In the genomic region with DNA sequence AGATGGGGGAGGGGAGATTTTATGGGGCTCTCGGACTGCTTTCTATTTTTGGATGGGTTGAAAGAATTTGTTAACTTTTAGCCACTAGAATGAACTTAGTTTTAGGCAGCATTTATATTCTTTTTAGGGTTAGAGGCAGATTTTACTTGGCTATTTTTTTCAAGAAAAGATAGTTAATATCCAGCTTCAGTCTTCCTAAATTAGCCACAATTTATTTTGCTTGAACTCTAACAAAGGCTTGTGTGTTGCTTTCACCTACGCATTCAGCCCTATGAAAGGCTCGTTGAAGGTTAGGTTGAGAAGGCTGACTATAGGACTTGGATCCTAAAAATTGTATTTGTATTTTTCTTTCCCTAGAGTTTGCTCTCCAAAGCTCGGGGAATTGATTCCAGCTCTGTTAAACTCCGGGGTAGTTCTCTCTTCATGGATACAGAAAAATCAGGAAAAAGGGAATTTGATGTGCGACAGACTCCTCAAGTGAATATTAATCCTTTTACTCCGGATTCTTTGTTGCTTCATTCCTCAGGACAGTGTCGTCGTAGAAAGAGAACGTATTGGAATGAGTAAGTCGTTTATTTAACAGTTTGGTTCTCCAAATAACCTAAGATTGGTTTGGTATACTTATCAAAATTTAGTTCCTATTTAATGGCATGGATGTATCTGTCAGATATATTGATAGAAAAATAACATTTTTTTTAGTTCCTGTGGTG, we compare ENCODE assay signal across 8 cellular contexts. TPM values are rescaled to one million over a fixed set of nuclear protein-coding genes. Genes with fewer than 3 reads are reported as not detected.
A peak's percentile ranks its signal among the peaks of the same experiment; 100 is the strongest.
DNase-seq lines count a peak whose midpoint lies in the region; ATAC-seq, FAIRE-seq and TF ChIP-seq lines count a peak whose summit lies in the region.

No MANE protein-coding gene starts in this region.

- BruUV-seq in GM12878 (replicated peaks; lab: Mats Ljungman, UMichigan): no TSS peak

- SMC1A ChIA-PET in GM12878 (lab: Charles Lee; ENCODE audit: uncharacterized antibody, unreplicated experiment): interaction anchor here (0.6 to 3.8 kb wide), 18 partner anchors 9 to 173 kb away, joined by 3 to 64 read pairs (median 5); no protein-coding TSS in a partner anchor

- H3K27me3 Mint-ChIP-seq in HFFc6 (ENCODE audit: insufficient read depth): peaks cover 19% of the 10 kb centered on the region

- peak overlapping the region; percentile 83 for H3K4me2 ChIP-seq in A549
- peak overlapping the region; percentile 41 for H3K4me2 ChIP-seq in GM12878 (ENCODE audit: control insufficient read depth, insufficient read depth)
- peak overlapping the region; percentile 59 for H3K4me2 ChIP-seq in mesenchymal stem cell (ENCODE audit: low read length, poor library complexity, severe bottlenecking)

- in situ Hi-C loops in GM12878 (cut with MboI): no loop called here
- in situ Hi-C loops in KBM-7 (cut with MboI; ENCODE audit: low pct_unique_long_range_greater_than_20kb, low sequenced_read_pairs): no loop called here

- peaks cover 64% of the 10 kb centered on the region for H3K79me2 ChIP-seq in GM12878 (ENCODE audit: control insufficient read depth, insufficient read depth, low read length)

- no peak overlapping the region for H3K4ac ChIP-seq in mesenchymal stem cell (ENCODE audit: low read depth in 1 of 2, low read length in 2 of 2)

- TF ChIP-seq POLR2A in A549 (IDR thresholded peaks at IDR 0.05; ENCODE audit: low read length): no peak
- TF ChIP-seq POLR2A in GM12878 (IDR thresholded peaks at IDR 0.05; ENCODE audit: low read depth, low read length): no peak

- peak overlapping the region; percentile 89 for H3K4me3 ChIP-seq in A549
- H3K4me3 ChIP-seq in GM12878: peak overlapping the region; percentile 90
- peak overlapping the region in 1 of 2 experiments; percentile 84 for H3K4me3 ChIP-seq in mesenchymal stem cell (ENCODE audit: insufficient read depth in 1 of 2, low read depth in 1 of 2, low read length in 2 of 2)

- H3K4me1 ChIP-seq in A549: peaks cover 38% of the 10 kb centered on the region
- no peaks in the 10 kb centered on the region for H3K4me1 ChIP-seq in GM12878 (ENCODE audit: control insufficient read depth, insufficient read depth, low read length)
- H3K4me1 ChIP-seq in mesenchymal stem cell (ENCODE audit: control insufficient read depth, insufficient read depth, low read depth, low read length): peaks cover 7% of the 10 kb centered on the region

- RAD21 ChIA-PET in GM12878 (lab: Charles Lee; ENCODE audit: unreplicated experiment): interaction anchor here (0.7 to 4.0 kb wide), 14 partner anchors 10 to 727 kb away, joined by 3 to 46 read pairs (median 7); partner anchors contain the start of genes SWAP70 and ZNF143

- H2BK12ac ChIP-seq in mesenchymal stem cell (ENCODE audit: low read length in 2 of 2): no peak overlapping the region

- POLR2A ChIA-PET in A549 (lab: Yijun Ruan, JAX): interaction anchor here (0.7 to 3.7 kb wide), 6 partner anchors 10 to 729 kb away, joined by 3 to 33 read pairs (median 4); partner anchors contain the start of genes ADM and ZNF143
- POLR2A ChIA-PET in GM12878 (lab: Charles Lee): interaction anchor here (0.5 to 4.0 kb wide), 12 partner anchors 9 to 191 kb away, joined by 3 to 19 read pairs (median 6); partner anchors contain the start of gene IPO7

- no peak overlapping the region for H4K91ac ChIP-seq in mesenchymal stem cell (ENCODE audit: low read length)

- intact Hi-C loops in GM12878 (cut with micrococcal nuclease; ENCODE audit: unreplicated experiment): loop anchor here (2.0 kb wide), 1 partner anchor 173 kb away; no protein-coding TSS in a partner anchor

- H3K36me3 Mint-ChIP-seq in HFFc6 (ENCODE audit: low read depth): peaks cover 54% of the 10 kb centered on the region

- no peak overlapping the region for H4K8ac ChIP-seq in mesenchymal stem cell (ENCODE audit: low read length)

- DNase-seq in A549 (ENCODE audit: low read depth in 1 of 2, low spot score in 1 of 2): no peak
- no peak for DNase-seq in HFFc6
- DNase-seq in GM12878 (ENCODE audit: low read depth, low spot score): no peak
- peak; percentile 51 for DNase-seq in mesenchymal stem cell
- no peak for DNase-seq in NCI-H510A treated with DMSO at 0.1 percent for 48 hours (lab: John Stamatoyannopoulos, UW)
- no peak for DNase-seq in KBM-7

- no peak for FAIRE-seq in A549 (lab: Jason Lieb, UNC)
- no peak for FAIRE-seq in GM12878 (lab: Jason Lieb, UNC)

- peak overlapping the region; percentile 83 for H3K4me3 Mint-ChIP-seq in HFFc6

- 0 out of 5 replicates have a peak, but pooled peaks of 1 of the 2 experiments have one; percentile 13 for TF ChIP-seq RAD21 in A549 (conservative IDR thresholded peaks at IDR 0.05 in 1 of 2, IDR thresholded peaks at IDR 0.05 in 1 of 2)
- TF ChIP-seq RAD21 in GM12878 (IDR thresholded peaks at IDR 0.05; ENCODE audit: insufficient read depth, low read depth, low read length): no peak

- CTCF ChIA-PET in A549 (lab: Yijun Ruan, JAX): interaction anchor here (0.9 to 5.9 kb wide), 5 partner anchors 12 to 173 kb away, joined by 3 to 38 read pairs (median 5); no protein-coding TSS in a partner anchor
- CTCF ChIA-PET in GM12878 (lab: Yijun Ruan, JAX): interaction anchor here (0.6 to 3.7 kb wide), 15 partner anchors 8 to 501 kb away, joined by 3 to 31 read pairs (median 3); no protein-coding TSS in a partner anchor

- H3K9me3 Mint-ChIP-seq in HFFc6: no peaks in the 10 kb centered on the region; the same call in 1 of the 2 replicates

- H2AFZ ChIP-seq in GM12878 (ENCODE audit: control insufficient read depth, low read depth, low read length): peak overlapping the region; percentile 72
- H2AFZ ChIP-seq in mesenchymal stem cell (ENCODE audit: low read depth, low read length): no peak overlapping the region

- H3K4me1 Mint-ChIP-seq in HFFc6 (ENCODE audit: low read depth): peaks cover 47% of the 10 kb centered on the region

- H3K18ac ChIP-seq in mesenchymal stem cell (ENCODE audit: low read depth in 1 of 2, low read length in 2 of 2): peak overlapping the region in 1 of 2 experiments; percentile 66

- H3K9ac ChIP-seq in GM12878 (ENCODE audit: control insufficient read depth, insufficient read depth, low read length) (peak overlapping the region; percentile 76), mesenchymal stem cell (ENCODE audit: low read length) (peak overlapping the region; percentile 98)

- TF ChIP-seq EP300 in A549 (IDR thresholded peaks at IDR 0.05) (no peak), GM12878 (IDR thresholded peaks at IDR 0.05; ENCODE audit: borderline replicate concordance in 1 of 2, control insufficient read depth in 1 of 2, low read depth in 2 of 2, low read length in 2 of 2) (no peak)

- H3K27ac ChIP-seq in A549 (peak overlapping the region; percentile 93 to 95), GM12878 (ENCODE audit: control insufficient read depth, insufficient read depth) (peak overlapping the region; percentile 90), mesenchymal stem cell (ENCODE audit: low read length, poor library complexity, severe bottlenecking) (peak overlapping the region; percentile 88)

- peak overlapping the region in 1 of 2 experiments; percentile 26 for H3K14ac ChIP-seq in mesenchymal stem cell (ENCODE audit: low read length in 2 of 2)

- no peak overlapping the region for H3K23ac ChIP-seq in mesenchymal stem cell (ENCODE audit: low read length in 2 of 2)

- ATAC-seq in A549 (no peak), GM12878 (no peak), HG03354 (IDR thresholded peaks at IDR 0.05; ENCODE audit: poor library complexity, severe bottlenecking, unreplicated experiment) (no peak), HG03025 (IDR thresholded peaks at IDR 0.05; ENCODE audit: low FRiP score, unreplicated experiment) (no peak)

- no peaks in the 10 kb centered on the region for H3K79me1 ChIP-seq in mesenchymal stem cell (replicated peaks; ENCODE audit: low read length, poor library complexity, severe bottlenecking)

- no peak overlapping the region for H2BK15ac ChIP-seq in mesenchymal stem cell (ENCODE audit: low read depth, poor library complexity, severe bottlenecking)

- H3K36me3 ChIP-seq in GM12878 (ENCODE audit: control insufficient read depth in 2 of 2, insufficient read depth in 2 of 2, low read length in 1 of 2) (peaks cover 0 to 3% of the 10 kb centered on the region in 2 experiments; a peak in 3 of 4 replicates), mesenchymal stem cell (ENCODE audit: control insufficient read depth in 1 of 2, insufficient read depth in 2 of 2, low read depth in 1 of 2, low read length in 2 of 2) (peaks cover 4 to 36% of the 10 kb centered on the region in 2 experiments)

- H3K27ac Mint-ChIP-seq in HFFc6: peak overlapping the region; percentile 98

- TF ChIP-seq CTCF in A549 (IDR thresholded peaks at IDR 0.05): no peak
- no peak for TF ChIP-seq CTCF in HFFc6 (IDR thresholded peaks at IDR 0.05)
- TF ChIP-seq CTCF in GM12878 (IDR thresholded peaks at IDR 0.05 in 2 of 3, conservative IDR thresholded peaks at IDR 0.05 in 1 of 3; ENCODE audit: control insufficient read depth in 2 of 3, extremely low read depth in 1 of 3, insufficient read depth in 1 of 3, low read depth in 3 of 3, low read length in 3 of 3): no peak

- H3K27me3 ChIP-seq in GM12878 (replicated peaks in 1 of 2; ENCODE audit: control insufficient read depth in 2 of 2, insufficient read depth in 2 of 2, low read length in 1 of 2): no peaks in the 10 kb centered on the region
- no peaks in the 10 kb centered on the region for H3K27me3 ChIP-seq in mesenchymal stem cell (ENCODE audit: control insufficient read depth in 1 of 2, insufficient read depth in 1 of 2, low read length in 2 of 2)

- H3K9me3 ChIP-seq in A549 (no peaks in the 10 kb centered on the region), GM12878 (replicated peaks; ENCODE audit: control insufficient read depth, insufficient read depth, low read length) (no peaks in the 10 kb centered on the region), mesenchymal stem cell (ENCODE audit: control insufficient read depth, low read length) (no peaks in the 10 kb centered on the region)

- 3% methylated on average over 11 of the region's 11 CpGs for WGBS in A549 (ENCODE audit: missing lambda C conversion rate)
- under 1% methylated on average over 11 of the region's 11 CpGs for WGBS in GM12878 (ENCODE audit: insufficient coverage, insufficient replicate concordance, low lambda C conversion rate, missing lambda C conversion rate)
- 3% methylated on average over 11 of the region's 11 CpGs for WGBS in mesenchymal stem cell

- no peaks in the 10 kb centered on the region for H4K20me1 ChIP-seq in GM12878 (ENCODE audit: control insufficient read depth, insufficient read depth)

- peak overlapping the region; percentile 13 for H2BK120ac ChIP-seq in mesenchymal stem cell (ENCODE audit: low read depth, low read length)

- H2AK5ac ChIP-seq in mesenchymal stem cell (ENCODE audit: low read length, severe bottlenecking): peak overlapping the region; percentile 65

- H2BK5ac ChIP-seq in mesenchymal stem cell (ENCODE audit: low read depth, low read length, poor library complexity, severe bottlenecking): peak overlapping the region; percentile 35

RNA-seq across cellular contexts. Expression of gene WEE1, which starts 2.2 kb away (rescaled TPM):
- polyA plus RNA-seq in A549 (2011; rRNA removed) (32.8 and 41.3 TPM in 2 replicates), A549 (2017; fragmentation: RNase III; extraction: RNeasy Plus Mini Kit Qiagen cat#74134 plus additional on column Dnase treatment) (18.6 to 19.5 TPM (median 18.6 TPM) in 3 replicates), GM12878 (2011; rRNA removed) (54.1 and 71.9 TPM in 2 replicates), GM12878 (2014; fragmentation: Illumina TruSeq; extraction: Trizol) (69.5 and 84.0 TPM in 2 replicates), GM12878 (2014; fragmentation: Nextera tagmentation; extraction: Ambion mirVana) (10 to 100 TPM; 20.6 to 22.2 TPM), GM12878 (2014; rRNA removed) (39.6 and 41.0 TPM in 2 replicates), GM12878 (2016; fragmentation: Nextera tagmentation; extraction: Ambion mirVana) (10 to 100 TPM; 13.8 to 28.0 TPM)
- 13.2 and 15.5 TPM in 2 replicates for polyA plus RNA-seq in A549 (2012; cell fraction: cytosol; rRNA removed)
- polyA plus RNA-seq in A549 (2012; cell fraction: nucleus; rRNA removed): 24.6 and 34.6 TPM in 2 replicates
- 20.2 and 32.0 TPM in 2 replicates for polyA minus RNA-seq in A549 (2011; rRNA and poly(A)+ RNA removed)
- total RNA-seq in HFFc6 (2021; fragmentation: NEBNext Ultra II Directional; extraction: Animal tissue kit (Norgen Biotek cat#: 25700)): 10 to 100 TPM; 28.3 to 45.6 (median 39.4) TPM
- total RNA-seq in GM12878 (2013; cell fraction: nucleolus; rRNA removed): 98.0 and 98.8 TPM in 2 replicates
- total RNA-seq in GM12878 (2014; rRNA removed) (53.9 and 58.4 TPM in 2 replicates), GM12878 (2014; rRNA removed; fragmentation: Illumina TruSeq; extraction: Trizol) (51.1 and 51.4 TPM in 2 replicates), GM12878 (2021) (51.7 and 58.0 TPM in 2 replicates)
- 10.7 TPM for polyA plus RNA-seq in GM12878 (2011; ENCODE audit: low read depth)
- 17.6 and 21.0 TPM in 2 replicates for polyA plus RNA-seq in GM12878 (2011; cell fraction: cytosol; rRNA removed)
- 46.7 and 55.2 TPM in 2 replicates for polyA plus RNA-seq in GM12878 (2011; cell fraction: nucleus; rRNA removed)
- 16.9 and 21.6 TPM in 2 replicates for polyA plus RNA-seq in GM12878 (2012)
- polyA minus RNA-seq in GM12878 (2011; rRNA and poly(A)+ RNA removed): 26.8 and 46.9 TPM in 2 replicates
- 13.4 and 19.4 TPM in 2 replicates for polyA minus RNA-seq in GM12878 (2011; cell fraction: cytosol; rRNA and poly(A)+ RNA removed)
- 35.7 and 71.9 TPM in 2 replicates for polyA minus RNA-seq in GM12878 (2011; cell fraction: nucleus; rRNA and poly(A)+ RNA removed)
- 7.5 TPM for polyA plus RNA-seq in mesenchymal stem cell (2013, experiment 1 of 2)
- polyA plus RNA-seq in mesenchymal stem cell (2013, experiment 2 of 2): 7.5 TPM
